Comparison of ENCODE assay signal across 9 cellular contexts in genomic region chr10:52566471-52567246, GRCh38.
DNase-seq lines count a peak whose midpoint lies in the region; ATAC-seq and TF ChIP-seq lines count a peak whose summit lies in the region.
"Had no signal": no experiment of that assay in that cellular context is flagged by ENCODE, and none has a peak within 500 bp of the region (broad histone marks: within the 10 kb centered on the region; RNA-seq: fewer than 3 reads in every experiment).

No MANE protein-coding gene starts in this region.

- no peak overlapping the region for H3K4me3 Mint-ChIP-seq in activated T-cell treated with anti-CD3 and anti-CD28 coated beads, Interleukin-2, amount 50 U/mL, for 4 hours

- WGBS in iPS DF 6.9 (ENCODE audit: insufficient coverage, insufficient read length): no CpG with 5 or more reads among the region's 4 CpGs
- 47 to 49% methylated on average over 4 of the region's 4 CpGs for WGBS in lower leg skin, 2 donors

- peak overlapping the region; percentile 89 for H2AFZ ChIP-seq in HCT116 (ENCODE audit: low read depth, low read length, poor library complexity, severe bottlenecking)
- H2AFZ ChIP-seq in SU-DHL-6 (ENCODE audit: low read depth, low read length, severe bottlenecking): no peak overlapping the region

- TF ChIP-seq RAD21 in HCT116 (IDR thresholded peaks at IDR 0.05; ENCODE audit: low read depth): peak; percentile 77

- intact Hi-C loops in HCT116 (cut with micrococcal nuclease): loop anchor here (1.0 kb wide), 2 partner anchors 75 to 258 kb away; no protein-coding TSS in a partner anchor
- intact Hi-C loops in lower leg skin (cut with DNase I; ENCODE audit: low total_unique reads): no loop called here

- ATAC-seq in HCT116 (0 out of 2 replicates have a peak, but pooled peaks have one; percentile 60), esophagus mucosa (no peak)
- ATAC-seq in activated T-cell treated with anti-CD3 and anti-CD28 coated beads, Interleukin-2, amount 50 U/mL, for 4 hours: no peak

- H3K4me2 ChIP-seq in HCT116 (ENCODE audit: low read length) (peak overlapping the region; percentile 20; the same call in 1 of the 2 replicates), SU-DHL-6 (ENCODE audit: low read depth, low read length, poor library complexity, severe bottlenecking) (no peak overlapping the region)

- H3F3A ChIP-seq in SU-DHL-6 (ENCODE audit: insufficient read depth): no peaks in the 10 kb centered on the region

- RAD21 ChIA-PET in HCT116 (lab: Charles Lee; ENCODE audit: low non-redundant PET in 1 of 2, low total read pairs in 2 of 2, uncharacterized antibody in 2 of 2, unreplicated experiment in 2 of 2): interaction anchor here (1.1 to 1.5 kb wide), 2 partner anchors 259 kb away, joined by 6 read pairs; no protein-coding TSS in a partner anchor

- H3K4me3 ChIP-seq in AG04450 (ENCODE audit: low read depth, low read length) (no peak overlapping the region), HCT116 (replicated peaks in 1 of 2; ENCODE audit: low read depth in 1 of 2, low read length in 2 of 2) (no peak overlapping the region), SU-DHL-6 (ENCODE audit: insufficient read depth, low read length, poor library complexity, severe bottlenecking) (no peak overlapping the region), iPS DF 6.9 (ENCODE audit: low read length) (no peak overlapping the region), lower leg skin (ENCODE audit: low read depth, poor library complexity, severe bottlenecking) (no peak overlapping the region)

- no peaks in the 10 kb centered on the region for H3K9me2 ChIP-seq in HCT116 (ENCODE audit: insufficient read depth)
- no peaks in the 10 kb centered on the region for H3K9me2 ChIP-seq in SU-DHL-6 (replicated peaks; ENCODE audit: insufficient read depth, low read length)

- TF ChIP-seq POLR2A in HCT116 (IDR thresholded peaks at IDR 0.05; ENCODE audit: borderline replicate concordance, extremely low read depth, insufficient read depth, insufficient read length): no peak
- no peak for TF ChIP-seq POLR2A in lower leg skin (IDR thresholded peaks at IDR 0.05)

- H3K4me1 Mint-ChIP-seq in activated T-cell treated with anti-CD3 and anti-CD28 coated beads, Interleukin-2, amount 50 U/mL, for 4 hours (ENCODE audit: low read depth): no peaks in the 10 kb centered on the region

- CTCF ChIA-PET in AG04450 (lab: Charles Lee) (interaction anchor here (0.6 to 4.3 kb wide), 41 partner anchors 8 to 1573 kb away, joined by 3 to 222 read pairs (median 4); partner anchors contain the start of gene DKK1), HCT116 (lab: Charles Lee) (interaction anchor here (0.8 to 4.3 kb wide), 12 partner anchors 11 to 259 kb away, joined by 3 to 60 read pairs (median 5); partner anchors contain the start of gene DKK1)

- no peaks in the 10 kb centered on the region for H3K36me3 Mint-ChIP-seq in activated T-cell treated with anti-CD3 and anti-CD28 coated beads, Interleukin-2, amount 50 U/mL, for 4 hours (ENCODE audit: insufficient read depth)

- H3K9me3 ChIP-seq in AG04450 (ENCODE audit: control insufficient read depth, insufficient read depth, low read length) (no peaks in the 10 kb centered on the region), HCT116 (ENCODE audit: control insufficient read depth in 1 of 2, insufficient read depth in 1 of 2, low read depth in 1 of 2, low read length in 2 of 2) (no peaks in the 10 kb centered on the region), SU-DHL-6 (ENCODE audit: insufficient read depth, low read length) (no peaks in the 10 kb centered on the region), iPS DF 6.9 (ENCODE audit: control insufficient read depth, insufficient read depth, low read length) (no peaks in the 10 kb centered on the region)

- no peaks in the 10 kb centered on the region for H3K27me3 ChIP-seq in AG04450 (ENCODE audit: control insufficient read depth, insufficient read depth, low read length)
- H3K27me3 ChIP-seq in HCT116 (ENCODE audit: insufficient read depth, low read length): no peaks in the 10 kb centered on the region
- no peaks in the 10 kb centered on the region for H3K27me3 ChIP-seq in SU-DHL-6 (ENCODE audit: low read length)
- no peaks in the 10 kb centered on the region for H3K27me3 ChIP-seq in iPS DF 6.9 (ENCODE audit: control insufficient read depth, insufficient read depth, low read length)

- no peaks in the 10 kb centered on the region for H3K79me2 ChIP-seq in HCT116 (ENCODE audit: insufficient read depth, low read length)
- H3K79me2 ChIP-seq in SU-DHL-6 (ENCODE audit: insufficient read depth, low read length): no peaks in the 10 kb centered on the region

- no TSS peak for BruUV-seq in HCT116 (replicated peaks; lab: Mats Ljungman, UMichigan)

- H3K4me1 ChIP-seq in HCT116 (ENCODE audit: control insufficient read depth in 1 of 2, insufficient read depth in 2 of 2, low read length in 2 of 2): peaks cover 3 to 5% of the 10 kb centered on the region in 2 experiments; a peak in 3 of 4 replicates
- no peaks in the 10 kb centered on the region for H3K4me1 ChIP-seq in iPS DF 6.9 (ENCODE audit: control insufficient read depth, insufficient read depth, low read length)

- H3K9ac ChIP-seq in HCT116 (ENCODE audit: low read length): no peak overlapping the region
- H3K9ac ChIP-seq in SU-DHL-6 (ENCODE audit: low read length): no peak overlapping the region

- TF ChIP-seq CTCF in AG04450 (IDR thresholded peaks at IDR 0.05; ENCODE audit: low read depth, low read length) (peak; percentile 74), HCT116 (IDR thresholded peaks at IDR 0.05 in 2 of 3, conservative IDR thresholded peaks at IDR 0.05 in 1 of 3; ENCODE audit: borderline replicate concordance in 1 of 3, insufficient read depth in 1 of 3, low read depth in 2 of 3, low read length in 2 of 3) (peak; percentile 48 to 75 (median 58)), SU-DHL-6 (IDR thresholded peaks at IDR 0.05; ENCODE audit: insufficient read depth, low read length, poor library complexity, severe bottlenecking) (peak; percentile 39), lower leg skin (IDR thresholded peaks at IDR 0.05) (no peak)

- H3K9me3 Mint-ChIP-seq in activated T-cell treated with anti-CD3 and anti-CD28 coated beads, Interleukin-2, amount 50 U/mL, for 4 hours: peaks cover 5% of the 10 kb centered on the region

- POLR2A ChIA-PET in AG04450 (lab: Yijun Ruan, JAX): interaction anchor here (1.2 kb wide), 1 partner anchor 258 kb away, joined by 4 read pairs; no protein-coding TSS in a partner anchor
- POLR2A ChIA-PET in HCT116 (lab: Charles Lee): interaction anchor here (1.2 to 1.3 kb wide), 3 partner anchors 248 to 255 kb away, joined by 3 read pairs; partner anchors contain the start of gene DKK1

- no peaks in the 10 kb centered on the region for H4K20me1 ChIP-seq in HCT116 (ENCODE audit: insufficient read depth)
- no peaks in the 10 kb centered on the region for H4K20me1 ChIP-seq in SU-DHL-6 (ENCODE audit: low read depth, low read length)

- H3K36me3 ChIP-seq in HCT116 (ENCODE audit: control insufficient read depth in 1 of 2, insufficient read depth in 2 of 2, low read length in 2 of 2): no peaks in the 10 kb centered on the region
- no peaks in the 10 kb centered on the region for H3K36me3 ChIP-seq in SU-DHL-6 (ENCODE audit: low read length)
- no peaks in the 10 kb centered on the region for H3K36me3 ChIP-seq in iPS DF 6.9 (ENCODE audit: control insufficient read depth, insufficient read depth, low read length)

- H3K27me3 Mint-ChIP-seq in activated T-cell treated with anti-CD3 and anti-CD28 coated beads, Interleukin-2, amount 50 U/mL, for 4 hours (ENCODE audit: low read depth): no peaks in the 10 kb centered on the region

- H3K27ac ChIP-seq in AG04450 (ENCODE audit: low read depth, low read length) (no peak overlapping the region), HCT116 (ENCODE audit: low read depth, low read length) (peak overlapping the region; percentile 2; the same call in 1 of the 2 replicates), SU-DHL-6 (ENCODE audit: low read depth, low read length) (no peak overlapping the region), iPS DF 6.9 (ENCODE audit: low read length) (no peak overlapping the region)

- DNase-seq in AG04450 (ENCODE audit: low read depth, low spot score) (peak; percentile 23), HCT116 (ENCODE audit: low read depth, low spot score) (peak; percentile 35), iPS DF 6.9 (ENCODE audit: low read depth, low spot score) (peak; percentile 4), NCI-H2081 treated with DMSO at 0.1 percent for 48 hours (lab: John Stamatoyannopoulos, UW) (no peak), lower leg skin (ENCODE audit: low spot score in 2 of 2) (no peak)
- DNase-seq in activated T-cell treated with anti-CD3 and anti-CD28 coated beads, Interleukin-2, amount 50 U/mL, for 4 hours: no peak
- DNase-seq: NCI-H524 treated with DMSO at 0.1 percent for 48 hours had no signal

TF ChIP-seq in HCT116, 20 proteins besides CTCF, POLR2A, EP300 and RAD21:
- TF ChIP-seq YY1 (IDR thresholded peaks at IDR 0.05; ENCODE audit: extremely low read depth, insufficient replicate concordance, low read depth, low read length) (no peak), ZNF274 (IDR thresholded peaks at IDR 0.05; ENCODE audit: low read depth, low read length) (no peak), JUND (IDR thresholded peaks at IDR 0.05) (no peak), SRF (IDR thresholded peaks at IDR 0.05; ENCODE audit: low read depth) (no peak), TCF7L2 (IDR thresholded peaks at IDR 0.05; ENCODE audit: borderline replicate concordance, extremely low read depth, insufficient read depth, insufficient read length) (no peak), EZH2phosphoT487 (IDR thresholded peaks at IDR 0.05; ENCODE audit: borderline replicate concordance) (no peak), ATF3 (IDR thresholded peaks at IDR 0.05) (no peak), ZFX (IDR thresholded peaks at IDR 0.05) (no peak), SIN3A (IDR thresholded peaks at IDR 0.05; ENCODE audit: low read depth) (no peak), CEBPB (IDR thresholded peaks at IDR 0.05; ENCODE audit: low read depth) (no peak), EZH2 (IDR thresholded peaks at IDR 0.05) (no peak), SP1 (IDR thresholded peaks at IDR 0.05; ENCODE audit: low read depth) (no peak), FOSL1 (IDR thresholded peaks at IDR 0.05; ENCODE audit: low read depth) (no peak), POLR2AphosphoS5 (IDR thresholded peaks at IDR 0.05; ENCODE audit: low read depth, low read length) (no peak)
- TF ChIP-seq, protein P1, sequence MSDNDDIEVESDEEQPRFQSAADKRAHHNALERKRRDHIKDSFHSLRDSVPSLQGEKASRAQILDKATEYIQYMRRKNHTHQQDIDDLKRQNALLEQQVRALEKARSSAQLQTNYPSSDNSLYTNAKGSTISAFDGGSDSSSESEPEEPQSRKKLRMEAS (IDR thresholded peaks at IDR 0.05): no peak

Comparison
In these comparisons a context has a peak if more than half of its experiments do, and no peak if none do; other contexts are left out.
1. DNase-seq: peak in AG04450 (single experiment), HCT116 (single experiment) and iPS DF 6.9 (single experiment); none in activated T-cell treated with anti-CD3 and anti-CD28 coated beads, Interleukin-2, amount 50 U/mL, for 4 hours (single experiment), NCI-H2081 treated with DMSO at 0.1 percent for 48 hours (single experiment) and lower leg skin (0 of 2).
2. CTCF ChIP-seq: peak in AG04450 (single experiment), HCT116 (3 of 3) and SU-DHL-6 (single experiment); none in lower leg skin (0 of 3).